8 cellular contexts compared by ENCODE assay signal in genomic region chr14:50002926-50003212, GRCh38.
DNase-seq lines count a peak whose midpoint lies in the region; TF ChIP-seq lines count a peak whose summit lies in the region.

No MANE protein-coding gene starts in this region.

- H3K4me3 Mint-ChIP-seq in activated CD4-positive, alpha-beta T cell treated with anti-CD3 and anti-CD28 coated beads, Interleukin-2, amount 10 ng/mL, durations not matched to agents 24 days and 14 days = peak overlapping the region; percentile 83

- peaks cover 6% of the 10 kb centered on the region for H3K36me3 Mint-ChIP-seq in activated CD4-positive, alpha-beta T cell treated with anti-CD3 and anti-CD28 coated beads, Interleukin-2, amount 10 ng/mL, durations not matched to agents 24 days and 14 days (ENCODE audit: low read depth)

- H3K27ac ChIP-seq in adipose tissue (ENCODE audit: low read depth, low read length) = peak overlapping the region; percentile 38
- peak overlapping the region; percentile 15 for H3K27ac ChIP-seq in layer of hippocampus (ENCODE audit: low read depth, low read length)
- H3K27ac ChIP-seq in suprapubic skin = peak overlapping the region; percentile 96

- H3K9me3 ChIP-seq in suprapubic skin = no peaks in the 10 kb centered on the region

- TF ChIP-seq EP300 in suprapubic skin (IDR thresholded peaks at IDR 0.05) = no peak

- H3K4me1 ChIP-seq in suprapubic skin = peaks cover 86% of the 10 kb centered on the region

- WGBS in adipose tissue, 3 donors = 19 to 38% (median 26%) methylated on average over 7 of the region's 7 CpGs
- 13% methylated on average over 7 of the region's 7 CpGs for WGBS in suprapubic skin

- H3K36me3 ChIP-seq in suprapubic skin = no peaks in the 10 kb centered on the region

- peak overlapping the region; percentile 96 for H3K27ac Mint-ChIP-seq in activated CD4-positive, alpha-beta T cell treated with anti-CD3 and anti-CD28 coated beads, Interleukin-2, amount 10 ng/mL, durations not matched to agents 24 days and 14 days

- no peak for TF ChIP-seq CTCF in suprapubic skin (IDR thresholded peaks at IDR 0.05)

- no peaks in the 10 kb centered on the region for H3K9me3 Mint-ChIP-seq in activated CD4-positive, alpha-beta T cell treated with anti-CD3 and anti-CD28 coated beads, Interleukin-2, amount 10 ng/mL, durations not matched to agents 24 days and 14 days

- peak overlapping the region; percentile 56 for H3K4me3 ChIP-seq in suprapubic skin

- H3K27me3 ChIP-seq in layer of hippocampus (ENCODE audit: control insufficient read depth, insufficient read depth, low read length) (no peaks in the 10 kb centered on the region), suprapubic skin (no peaks in the 10 kb centered on the region)

- no peaks in the 10 kb centered on the region for H3K27me3 Mint-ChIP-seq in activated CD4-positive, alpha-beta T cell treated with anti-CD3 and anti-CD28 coated beads, Interleukin-2, amount 10 ng/mL, durations not matched to agents 24 days and 14 days

- intact Hi-C loops in activated CD4-positive, alpha-beta T cell treated with anti-CD3 and anti-CD28 coated beads, Interleukin-2, amount 10 ng/mL, durations not matched to agents 24 days and 14 days (cut with micrococcal nuclease) = loop anchor here (1.0 to 5.0 kb wide), 7 partner anchors 18 to 229 kb away; partner anchors contain the start of gene SOS2

- TF ChIP-seq POLR2A in suprapubic skin (IDR thresholded peaks at IDR 0.05) = no peak

- DNase-seq in activated CD4-positive, alpha-beta T cell treated with anti-CD3 and anti-CD28 coated beads, Interleukin-2, amount 10 ng/mL, durations not matched to agents 24 days and 14 days = no peak
- DNase-seq in activated CD4-positive, alpha-beta T cell treated with anti-CD3 and anti-CD28 coated beads for 1 hour = no peak
- DNase-seq in suprapubic skin (ENCODE audit: low spot score in 2 of 2) (no peak), AG08395 (ENCODE audit: low spot score) (no peak), NCI-H82 (lab: John Stamatoyannopoulos, UW) (no peak)
- no peak for DNase-seq in stimulated activated CD4-positive, alpha-beta T cell treated with anti-CD3 and anti-CD28 coated beads, Interleukin-12 subunit alpha, Interleukin-12 subunit beta, amount 100 ng/mL, for 4 hours

- H3K4me1 Mint-ChIP-seq in activated CD4-positive, alpha-beta T cell treated with anti-CD3 and anti-CD28 coated beads, Interleukin-2, amount 10 ng/mL, durations not matched to agents 24 days and 14 days = peaks cover 60% of the 10 kb centered on the region

Comparison
In these comparisons a context has a peak if more than half of its experiments do, and no peak if none do; other contexts are left out.
1. H3K27ac ChIP-seq: peak in every context shown above with its lines; median percentile 96 in suprapubic skin; 38 in adipose tissue; 15 in layer of hippocampus.